ENCODE assay signal across 1 cellular context in the genomic region with DNA sequence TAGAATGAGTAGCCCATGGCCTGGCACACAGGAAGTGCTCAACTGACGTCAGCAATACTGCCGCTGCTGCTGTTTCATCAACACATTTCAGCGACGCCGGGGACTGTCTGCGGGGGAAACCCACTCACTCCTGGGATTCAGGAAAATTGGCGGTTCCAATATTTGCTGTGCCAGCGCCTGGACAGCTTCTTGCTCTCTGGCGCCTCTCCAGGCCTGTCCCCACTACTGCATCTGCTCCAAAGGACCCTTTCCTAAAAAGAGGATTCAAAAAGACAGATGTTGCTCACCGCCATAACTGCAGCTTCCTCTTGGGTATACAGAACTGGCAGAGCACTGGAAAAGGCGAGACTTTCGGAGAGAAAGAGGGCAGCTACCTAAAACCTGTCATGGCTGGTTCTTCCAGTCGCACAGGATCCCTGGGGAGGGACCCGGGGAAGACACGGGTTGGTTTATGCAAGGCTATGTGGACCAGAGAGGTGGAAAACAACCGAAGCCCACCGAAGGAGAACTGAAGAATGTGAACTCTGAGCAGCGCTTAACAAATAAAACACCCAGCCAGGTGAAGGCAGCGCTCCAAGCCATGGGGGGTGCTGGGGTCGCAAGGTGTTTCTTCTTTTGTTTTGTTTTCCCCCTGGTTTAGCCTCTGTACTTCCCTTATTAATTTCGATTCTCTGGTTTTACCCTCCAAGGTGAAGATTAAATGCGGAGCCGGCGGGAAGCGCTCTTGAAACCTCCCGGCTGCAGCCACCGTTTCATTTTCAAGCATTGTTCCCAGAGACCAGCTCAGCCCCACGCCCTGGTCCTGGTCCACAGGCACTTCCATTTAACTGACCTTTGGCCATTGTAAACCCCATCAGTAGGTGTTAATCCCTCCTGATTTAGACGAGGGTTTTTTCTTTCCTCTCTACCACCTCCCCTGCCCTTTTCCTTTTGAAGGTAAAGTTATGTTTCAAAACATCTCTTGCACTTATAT.
TF ChIP-seq lines count a peak whose summit lies in the region.

No MANE protein-coding gene starts in this region.

TF ChIP-seq in GM23338, 12 proteins besides CTCF, POLR2A, EP300 and RAD21 (continued from another document):
- TF ChIP-seq, protein P1, sequence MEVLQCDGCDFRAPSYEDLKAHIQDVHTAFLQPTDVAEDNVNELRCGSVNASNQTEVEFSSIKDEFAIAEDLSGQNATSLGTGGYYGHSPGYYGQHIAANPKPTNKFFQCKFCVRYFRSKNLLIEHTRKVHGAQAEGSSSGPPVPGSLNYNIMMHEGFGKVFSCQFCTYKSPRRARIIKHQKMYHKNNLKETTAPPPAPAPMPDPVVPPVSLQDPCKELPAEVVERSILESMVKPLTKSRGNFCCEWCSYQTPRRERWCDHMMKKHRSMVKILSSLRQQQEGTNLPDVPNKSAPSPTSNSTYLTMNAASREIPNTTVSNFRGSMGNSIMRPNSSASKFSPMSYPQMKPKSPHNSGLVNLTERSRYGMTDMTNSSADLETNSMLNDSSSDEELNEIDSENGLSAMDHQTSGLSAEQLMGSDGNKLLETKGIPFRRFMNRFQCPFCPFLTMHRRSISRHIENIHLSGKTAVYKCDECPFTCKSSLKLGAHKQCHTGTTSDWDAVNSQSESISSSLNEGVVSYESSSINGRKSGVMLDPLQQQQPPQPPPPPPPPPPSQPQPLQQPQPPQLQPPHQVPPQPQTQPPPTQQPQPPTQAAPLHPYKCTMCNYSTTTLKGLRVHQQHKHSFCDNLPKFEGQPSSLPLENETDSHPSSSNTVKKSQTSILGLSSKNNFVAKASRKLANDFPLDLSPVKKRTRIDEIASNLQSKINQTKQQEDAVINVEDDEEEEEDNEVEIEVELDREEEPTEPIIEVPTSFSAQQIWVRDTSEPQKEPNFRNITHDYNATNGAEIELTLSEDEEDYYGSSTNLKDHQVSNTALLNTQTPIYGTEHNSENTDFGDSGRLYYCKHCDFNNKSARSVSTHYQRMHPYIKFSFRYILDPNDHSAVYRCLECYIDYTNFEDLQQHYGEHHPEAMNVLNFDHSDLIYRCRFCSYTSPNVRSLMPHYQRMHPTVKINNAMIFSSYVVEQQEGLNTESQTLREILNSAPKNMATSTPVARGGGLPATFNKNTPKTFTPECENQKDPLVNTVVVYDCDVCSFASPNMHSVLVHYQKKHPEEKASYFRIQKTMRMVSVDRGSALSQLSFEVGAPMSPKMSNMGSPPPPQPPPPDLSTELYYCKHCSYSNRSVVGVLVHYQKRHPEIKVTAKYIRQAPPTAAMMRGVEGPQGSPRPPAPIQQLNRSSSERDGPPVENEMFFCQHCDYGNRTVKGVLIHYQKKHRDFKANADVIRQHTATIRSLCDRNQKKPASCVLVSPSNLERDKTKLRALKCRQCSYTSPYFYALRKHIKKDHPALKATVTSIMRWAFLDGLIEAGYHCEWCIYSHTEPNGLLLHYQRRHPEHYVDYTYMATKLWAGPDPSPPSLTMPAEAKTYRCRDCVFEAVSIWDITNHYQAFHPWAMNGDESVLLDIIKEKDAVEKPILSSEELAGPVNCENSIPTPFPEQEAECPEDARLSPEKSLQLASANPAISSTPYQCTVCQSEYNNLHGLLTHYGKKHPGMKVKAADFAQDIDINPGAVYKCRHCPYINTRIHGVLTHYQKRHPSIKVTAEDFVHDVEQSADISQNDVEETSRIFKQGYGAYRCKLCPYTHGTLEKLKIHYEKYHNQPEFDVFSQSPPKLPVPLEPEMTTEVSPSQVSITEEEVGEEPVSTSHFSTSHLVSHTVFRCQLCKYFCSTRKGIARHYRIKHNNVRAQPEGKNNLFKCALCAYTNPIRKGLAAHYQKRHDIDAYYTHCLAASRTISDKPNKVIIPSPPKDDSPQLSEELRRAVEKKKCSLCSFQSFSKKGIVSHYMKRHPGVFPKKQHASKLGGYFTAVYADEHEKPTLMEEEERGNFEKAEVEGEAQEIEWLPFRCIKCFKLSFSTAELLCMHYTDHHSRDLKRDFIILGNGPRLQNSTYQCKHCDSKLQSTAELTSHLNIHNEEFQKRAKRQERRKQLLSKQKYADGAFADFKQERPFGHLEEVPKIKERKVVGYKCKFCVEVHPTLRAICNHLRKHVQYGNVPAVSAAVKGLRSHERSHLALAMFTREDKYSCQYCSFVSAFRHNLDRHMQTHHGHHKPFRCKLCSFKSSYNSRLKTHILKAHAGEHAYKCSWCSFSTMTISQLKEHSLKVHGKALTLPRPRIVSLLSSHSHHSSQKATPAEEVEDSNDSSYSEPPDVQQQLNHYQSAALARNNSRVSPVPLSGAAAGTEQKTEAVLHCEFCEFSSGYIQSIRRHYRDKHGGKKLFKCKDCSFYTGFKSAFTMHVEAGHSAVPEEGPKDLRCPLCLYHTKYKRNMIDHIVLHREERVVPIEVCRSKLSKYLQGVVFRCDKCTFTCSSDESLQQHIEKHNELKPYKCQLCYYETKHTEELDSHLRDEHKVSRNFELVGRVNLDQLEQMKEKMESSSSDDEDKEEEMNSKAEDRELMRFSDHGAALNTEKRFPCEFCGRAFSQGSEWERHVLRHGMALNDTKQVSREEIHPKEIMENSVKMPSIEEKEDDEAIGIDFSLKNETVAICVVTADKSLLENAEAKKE (CRISPR knock-in tag; IDR thresholded peaks at IDR 0.05) = no peak
- TF ChIP-seq NANOG (IDR thresholded peaks at IDR 0.05; ENCODE audit: borderline replicate concordance) = no peak
- TF ChIP-seq JUNB (IDR thresholded peaks at IDR 0.05; ENCODE audit: unreplicated experiment) = no peak
- no peak for TF ChIP-seq EZH2 (IDR thresholded peaks at IDR 0.05; ENCODE audit: low read depth, unreplicated experiment)
- TF ChIP-seq ZNF331 (CRISPR knock-in tag; IDR thresholded peaks at IDR 0.05; ENCODE audit: low read depth) = no peak
